ENCODE assay signal across 2 cellular contexts in the genomic region with DNA sequence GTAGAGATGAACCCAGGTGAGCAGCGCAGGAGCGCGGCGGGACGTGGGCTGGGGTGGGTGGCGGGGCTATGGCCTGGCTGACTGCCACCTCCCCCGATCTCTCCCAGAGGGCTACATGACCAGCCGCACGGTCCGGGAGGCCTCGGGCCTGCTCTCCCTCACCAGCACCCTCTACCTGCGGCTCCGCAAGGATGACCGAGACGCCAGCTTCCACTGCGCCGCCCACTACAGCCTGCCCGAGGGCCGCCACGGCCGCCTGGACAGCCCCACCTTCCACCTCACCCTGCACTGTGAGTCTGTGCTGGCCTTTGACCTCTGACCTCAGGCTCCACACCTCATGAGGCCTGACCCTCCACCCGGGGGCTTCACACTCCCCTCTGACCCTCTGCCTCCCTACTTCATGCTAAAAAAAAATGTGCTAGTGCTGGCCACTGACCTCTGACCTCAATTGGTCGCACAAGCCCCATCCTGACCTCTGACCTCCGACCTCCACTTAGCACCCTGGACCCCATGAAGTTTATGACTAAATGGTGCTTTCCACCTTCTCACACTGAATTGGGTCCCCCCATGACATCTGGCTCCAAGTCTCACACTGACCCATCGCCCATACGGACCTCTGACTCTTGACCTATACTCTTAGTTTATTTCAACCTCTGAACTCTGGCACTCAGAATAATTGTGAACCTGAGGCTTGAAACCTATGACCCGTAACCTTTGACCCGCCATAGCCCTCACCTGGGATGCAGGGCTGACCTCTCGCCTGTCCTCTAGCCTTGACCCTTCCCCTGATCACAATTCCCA.
TF ChIP-seq lines count a peak whose summit lies in the region.

No MANE protein-coding gene starts in this region.

TF ChIP-seq in SK-N-SH, 30 proteins besides CTCF, POLR2A, EP300 and RAD21 (continued from another document):
- TF ChIP-seq, protein P1, sequence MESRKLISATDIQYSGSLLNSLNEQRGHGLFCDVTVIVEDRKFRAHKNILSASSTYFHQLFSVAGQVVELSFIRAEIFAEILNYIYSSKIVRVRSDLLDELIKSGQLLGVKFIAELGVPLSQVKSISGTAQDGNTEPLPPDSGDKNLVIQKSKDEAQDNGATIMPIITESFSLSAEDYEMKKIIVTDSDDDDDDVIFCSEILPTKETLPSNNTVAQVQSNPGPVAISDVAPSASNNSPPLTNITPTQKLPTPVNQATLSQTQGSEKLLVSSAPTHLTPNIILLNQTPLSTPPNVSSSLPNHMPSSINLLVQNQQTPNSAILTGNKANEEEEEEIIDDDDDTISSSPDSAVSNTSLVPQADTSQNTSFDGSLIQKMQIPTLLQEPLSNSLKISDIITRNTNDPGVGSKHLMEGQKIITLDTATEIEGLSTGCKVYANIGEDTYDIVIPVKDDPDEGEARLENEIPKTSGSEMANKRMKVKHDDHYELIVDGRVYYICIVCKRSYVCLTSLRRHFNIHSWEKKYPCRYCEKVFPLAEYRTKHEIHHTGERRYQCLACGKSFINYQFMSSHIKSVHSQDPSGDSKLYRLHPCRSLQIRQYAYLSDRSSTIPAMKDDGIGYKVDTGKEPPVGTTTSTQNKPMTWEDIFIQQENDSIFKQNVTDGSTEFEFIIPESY (IDR thresholded peaks at IDR 0.05; ENCODE audit: borderline replicate concordance, low read depth) = no peak
- TF ChIP-seq, protein P2, sequence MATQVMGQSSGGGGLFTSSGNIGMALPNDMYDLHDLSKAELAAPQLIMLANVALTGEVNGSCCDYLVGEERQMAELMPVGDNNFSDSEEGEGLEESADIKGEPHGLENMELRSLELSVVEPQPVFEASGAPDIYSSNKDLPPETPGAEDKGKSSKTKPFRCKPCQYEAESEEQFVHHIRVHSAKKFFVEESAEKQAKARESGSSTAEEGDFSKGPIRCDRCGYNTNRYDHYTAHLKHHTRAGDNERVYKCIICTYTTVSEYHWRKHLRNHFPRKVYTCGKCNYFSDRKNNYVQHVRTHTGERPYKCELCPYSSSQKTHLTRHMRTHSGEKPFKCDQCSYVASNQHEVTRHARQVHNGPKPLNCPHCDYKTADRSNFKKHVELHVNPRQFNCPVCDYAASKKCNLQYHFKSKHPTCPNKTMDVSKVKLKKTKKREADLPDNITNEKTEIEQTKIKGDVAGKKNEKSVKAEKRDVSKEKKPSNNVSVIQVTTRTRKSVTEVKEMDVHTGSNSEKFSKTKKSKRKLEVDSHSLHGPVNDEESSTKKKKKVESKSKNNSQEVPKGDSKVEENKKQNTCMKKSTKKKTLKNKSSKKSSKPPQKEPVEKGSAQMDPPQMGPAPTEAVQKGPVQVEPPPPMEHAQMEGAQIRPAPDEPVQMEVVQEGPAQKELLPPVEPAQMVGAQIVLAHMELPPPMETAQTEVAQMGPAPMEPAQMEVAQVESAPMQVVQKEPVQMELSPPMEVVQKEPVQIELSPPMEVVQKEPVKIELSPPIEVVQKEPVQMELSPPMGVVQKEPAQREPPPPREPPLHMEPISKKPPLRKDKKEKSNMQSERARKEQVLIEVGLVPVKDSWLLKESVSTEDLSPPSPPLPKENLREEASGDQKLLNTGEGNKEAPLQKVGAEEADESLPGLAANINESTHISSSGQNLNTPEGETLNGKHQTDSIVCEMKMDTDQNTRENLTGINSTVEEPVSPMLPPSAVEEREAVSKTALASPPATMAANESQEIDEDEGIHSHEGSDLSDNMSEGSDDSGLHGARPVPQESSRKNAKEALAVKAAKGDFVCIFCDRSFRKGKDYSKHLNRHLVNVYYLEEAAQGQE (IDR thresholded peaks at IDR 0.05; ENCODE audit: low read depth, low read length) = no peak
- TF ChIP-seq YY1 (IDR thresholded peaks at IDR 0.05; ENCODE audit: low read depth) (no peak), CHD2 (IDR thresholded peaks at IDR 0.05; ENCODE audit: low read length, partially characterized antibody) (no peak), SIN3A (IDR thresholded peaks at IDR 0.05; ENCODE audit: borderline replicate concordance, low read depth, low read length) (no peak), TEAD4 (IDR thresholded peaks at IDR 0.05; ENCODE audit: borderline replicate concordance, insufficient read depth) (no peak), JUND (IDR thresholded peaks at IDR 0.05) (no peak), POLR2AphosphoS5 (IDR thresholded peaks at IDR 0.05; ENCODE audit: low read depth, low read length) (no peak)
- TF ChIP-seq, protein P3, sequence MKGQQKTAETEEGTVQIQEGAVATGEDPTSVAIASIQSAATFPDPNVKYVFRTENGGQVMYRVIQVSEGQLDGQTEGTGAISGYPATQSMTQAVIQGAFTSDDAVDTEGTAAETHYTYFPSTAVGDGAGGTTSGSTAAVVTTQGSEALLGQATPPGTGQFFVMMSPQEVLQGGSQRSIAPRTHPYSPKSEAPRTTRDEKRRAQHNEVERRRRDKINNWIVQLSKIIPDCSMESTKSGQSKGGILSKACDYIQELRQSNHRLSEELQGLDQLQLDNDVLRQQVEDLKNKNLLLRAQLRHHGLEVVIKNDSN (IDR thresholded peaks at IDR 0.05; ENCODE audit: borderline replicate concordance, low read depth) = no peak
- TF ChIP-seq, protein P4, sequence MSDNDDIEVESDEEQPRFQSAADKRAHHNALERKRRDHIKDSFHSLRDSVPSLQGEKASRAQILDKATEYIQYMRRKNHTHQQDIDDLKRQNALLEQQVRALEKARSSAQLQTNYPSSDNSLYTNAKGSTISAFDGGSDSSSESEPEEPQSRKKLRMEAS (IDR thresholded peaks at IDR 0.05; ENCODE audit: low read depth) = no peak
- TF ChIP-seq, protein P5, sequence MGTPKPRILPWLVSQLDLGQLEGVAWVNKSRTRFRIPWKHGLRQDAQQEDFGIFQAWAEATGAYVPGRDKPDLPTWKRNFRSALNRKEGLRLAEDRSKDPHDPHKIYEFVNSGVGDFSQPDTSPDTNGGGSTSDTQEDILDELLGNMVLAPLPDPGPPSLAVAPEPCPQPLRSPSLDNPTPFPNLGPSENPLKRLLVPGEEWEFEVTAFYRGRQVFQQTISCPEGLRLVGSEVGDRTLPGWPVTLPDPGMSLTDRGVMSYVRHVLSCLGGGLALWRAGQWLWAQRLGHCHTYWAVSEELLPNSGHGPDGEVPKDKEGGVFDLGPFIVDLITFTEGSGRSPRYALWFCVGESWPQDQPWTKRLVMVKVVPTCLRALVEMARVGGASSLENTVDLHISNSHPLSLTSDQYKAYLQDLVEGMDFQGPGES (IDR thresholded peaks at IDR 0.05; ENCODE audit: low read depth, low read length) = no peak

TF ChIP-seq in SK-N-SH treated with all-trans-retinoic acid at 6 μM for 48 hours, 23 proteins besides CTCF, POLR2A, EP300 and RAD21 (continued from another document):
- TF ChIP-seq, protein P6, sequence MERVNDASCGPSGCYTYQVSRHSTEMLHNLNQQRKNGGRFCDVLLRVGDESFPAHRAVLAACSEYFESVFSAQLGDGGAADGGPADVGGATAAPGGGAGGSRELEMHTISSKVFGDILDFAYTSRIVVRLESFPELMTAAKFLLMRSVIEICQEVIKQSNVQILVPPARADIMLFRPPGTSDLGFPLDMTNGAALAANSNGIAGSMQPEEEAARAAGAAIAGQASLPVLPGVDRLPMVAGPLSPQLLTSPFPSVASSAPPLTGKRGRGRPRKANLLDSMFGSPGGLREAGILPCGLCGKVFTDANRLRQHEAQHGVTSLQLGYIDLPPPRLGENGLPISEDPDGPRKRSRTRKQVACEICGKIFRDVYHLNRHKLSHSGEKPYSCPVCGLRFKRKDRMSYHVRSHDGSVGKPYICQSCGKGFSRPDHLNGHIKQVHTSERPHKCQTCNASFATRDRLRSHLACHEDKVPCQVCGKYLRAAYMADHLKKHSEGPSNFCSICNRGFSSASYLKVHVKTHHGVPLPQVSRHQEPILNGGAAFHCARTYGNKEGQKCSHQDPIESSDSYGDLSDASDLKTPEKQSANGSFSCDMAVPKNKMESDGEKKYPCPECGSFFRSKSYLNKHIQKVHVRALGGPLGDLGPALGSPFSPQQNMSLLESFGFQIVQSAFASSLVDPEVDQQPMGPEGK (CRISPR knock-in tag; IDR thresholded peaks at IDR 0.05; ENCODE audit: borderline replicate concordance) = no peak
- no peak for TF ChIP-seq RARB (CRISPR knock-in tag; IDR thresholded peaks at IDR 0.05)
- no peak for TF ChIP-seq PPARA (CRISPR knock-in tag; IDR thresholded peaks at IDR 0.05; ENCODE audit: borderline replicate concordance)
- TF ChIP-seq ZFP3 (CRISPR knock-in tag; IDR thresholded peaks at IDR 0.05) = no peak
- TF ChIP-seq, protein P7, sequence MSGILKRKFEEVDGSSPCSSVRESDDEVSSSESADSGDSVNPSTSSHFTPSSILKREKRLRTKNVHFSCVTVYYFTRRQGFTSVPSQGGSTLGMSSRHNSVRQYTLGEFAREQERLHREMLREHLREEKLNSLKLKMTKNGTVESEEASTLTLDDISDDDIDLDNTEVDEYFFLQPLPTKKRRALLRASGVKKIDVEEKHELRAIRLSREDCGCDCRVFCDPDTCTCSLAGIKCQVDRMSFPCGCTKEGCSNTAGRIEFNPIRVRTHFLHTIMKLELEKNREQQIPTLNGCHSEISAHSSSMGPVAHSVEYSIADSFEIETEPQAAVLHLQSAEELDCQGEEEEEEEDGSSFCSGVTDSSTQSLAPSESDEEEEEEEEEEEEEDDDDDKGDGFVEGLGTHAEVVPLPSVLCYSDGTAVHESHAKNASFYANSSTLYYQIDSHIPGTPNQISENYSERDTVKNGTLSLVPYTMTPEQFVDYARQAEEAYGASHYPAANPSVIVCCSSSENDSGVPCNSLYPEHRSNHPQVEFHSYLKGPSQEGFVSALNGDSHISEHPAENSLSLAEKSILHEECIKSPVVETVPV (CRISPR knock-in tag; IDR thresholded peaks at IDR 0.05) = no peak
- no peak for TF ChIP-seq ISL1 (CRISPR knock-in tag; IDR thresholded peaks at IDR 0.05)
- TF ChIP-seq, protein P8, sequence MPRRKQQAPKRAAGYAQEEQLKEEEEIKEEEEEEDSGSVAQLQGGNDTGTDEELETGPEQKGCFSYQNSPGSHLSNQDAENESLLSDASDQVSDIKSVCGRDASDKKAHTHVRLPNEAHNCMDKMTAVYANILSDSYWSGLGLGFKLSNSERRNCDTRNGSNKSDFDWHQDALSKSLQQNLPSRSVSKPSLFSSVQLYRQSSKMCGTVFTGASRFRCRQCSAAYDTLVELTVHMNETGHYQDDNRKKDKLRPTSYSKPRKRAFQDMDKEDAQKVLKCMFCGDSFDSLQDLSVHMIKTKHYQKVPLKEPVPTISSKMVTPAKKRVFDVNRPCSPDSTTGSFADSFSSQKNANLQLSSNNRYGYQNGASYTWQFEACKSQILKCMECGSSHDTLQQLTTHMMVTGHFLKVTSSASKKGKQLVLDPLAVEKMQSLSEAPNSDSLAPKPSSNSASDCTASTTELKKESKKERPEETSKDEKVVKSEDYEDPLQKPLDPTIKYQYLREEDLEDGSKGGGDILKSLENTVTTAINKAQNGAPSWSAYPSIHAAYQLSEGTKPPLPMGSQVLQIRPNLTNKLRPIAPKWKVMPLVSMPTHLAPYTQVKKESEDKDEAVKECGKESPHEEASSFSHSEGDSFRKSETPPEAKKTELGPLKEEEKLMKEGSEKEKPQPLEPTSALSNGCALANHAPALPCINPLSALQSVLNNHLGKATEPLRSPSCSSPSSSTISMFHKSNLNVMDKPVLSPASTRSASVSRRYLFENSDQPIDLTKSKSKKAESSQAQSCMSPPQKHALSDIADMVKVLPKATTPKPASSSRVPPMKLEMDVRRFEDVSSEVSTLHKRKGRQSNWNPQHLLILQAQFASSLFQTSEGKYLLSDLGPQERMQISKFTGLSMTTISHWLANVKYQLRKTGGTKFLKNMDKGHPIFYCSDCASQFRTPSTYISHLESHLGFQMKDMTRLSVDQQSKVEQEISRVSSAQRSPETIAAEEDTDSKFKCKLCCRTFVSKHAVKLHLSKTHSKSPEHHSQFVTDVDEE (CRISPR knock-in tag; IDR thresholded peaks at IDR 0.05) = no peak
- TF ChIP-seq ZNF70 (CRISPR knock-in tag; IDR thresholded peaks at IDR 0.05) = no peak
- no peak for TF ChIP-seq BACH2 (CRISPR knock-in tag; IDR thresholded peaks at IDR 0.05; ENCODE audit: borderline replicate concordance)
- no peak for TF ChIP-seq CSDC2 (CRISPR knock-in tag; IDR thresholded peaks at IDR 0.05)
- TF ChIP-seq, protein P9, sequence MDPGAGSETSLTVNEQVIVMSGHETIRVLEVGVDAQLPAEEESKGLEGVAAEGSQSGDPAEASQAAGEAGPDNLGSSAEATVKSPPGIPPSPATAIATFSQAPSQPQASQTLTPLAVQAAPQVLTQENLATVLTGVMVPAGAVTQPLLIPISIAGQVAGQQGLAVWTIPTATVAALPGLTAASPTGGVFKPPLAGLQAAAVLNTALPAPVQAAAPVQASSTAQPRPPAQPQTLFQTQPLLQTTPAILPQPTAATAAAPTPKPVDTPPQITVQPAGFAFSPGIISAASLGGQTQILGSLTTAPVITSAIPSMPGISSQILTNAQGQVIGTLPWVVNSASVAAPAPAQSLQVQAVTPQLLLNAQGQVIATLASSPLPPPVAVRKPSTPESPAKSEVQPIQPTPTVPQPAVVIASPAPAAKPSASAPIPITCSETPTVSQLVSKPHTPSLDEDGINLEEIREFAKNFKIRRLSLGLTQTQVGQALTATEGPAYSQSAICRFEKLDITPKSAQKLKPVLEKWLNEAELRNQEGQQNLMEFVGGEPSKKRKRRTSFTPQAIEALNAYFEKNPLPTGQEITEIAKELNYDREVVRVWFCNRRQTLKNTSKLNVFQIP (CRISPR knock-in tag; IDR thresholded peaks at IDR 0.05; ENCODE audit: borderline replicate concordance, low read depth) = no peak
- TF ChIP-seq ZC3H10 (CRISPR knock-in tag; IDR thresholded peaks at IDR 0.05) = no peak
TF ChIP-seq in SK-N-SH treated with all-trans-retinoic acid at 6 μM for 48 hours: peak in this region for 0.
